In the genomic region with DNA sequence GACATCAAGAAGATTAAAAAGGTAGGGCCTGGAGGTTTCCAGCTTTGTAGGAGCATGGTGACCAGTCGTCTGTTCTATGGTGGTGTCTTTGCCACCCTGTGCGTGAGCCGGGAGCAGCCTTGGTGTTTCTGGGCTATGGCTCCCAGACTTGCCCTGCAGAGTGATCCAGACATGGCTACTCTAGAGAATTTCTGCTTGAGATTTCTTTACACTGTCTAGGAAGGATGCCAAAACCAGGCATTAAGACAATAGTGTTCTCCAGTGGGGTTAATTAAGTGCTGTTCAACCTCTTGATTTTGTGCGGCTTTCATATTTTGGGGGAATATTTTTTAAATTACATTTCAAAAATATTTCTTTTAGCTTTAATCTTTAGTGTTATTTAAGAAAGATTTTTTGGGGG, we compare ENCODE assay signal across 20 cellular contexts.
DNase-seq lines count a peak whose midpoint lies in the region; ATAC-seq and TF ChIP-seq lines count a peak whose summit lies in the region.
"Had no signal": no experiment of that assay in that cellular context is flagged by ENCODE, and none has a peak within 500 bp of the region (broad histone marks: within the 10 kb centered on the region; RNA-seq: fewer than 3 reads in every experiment).

No MANE protein-coding gene starts in this region.

- H3K4me1 ChIP-seq in A673 (ENCODE audit: insufficient read depth, low read length, poor library complexity, severe bottlenecking) (peaks cover 14% of the 10 kb centered on the region), subcutaneous abdominal adipose tissue (ENCODE audit: control insufficient read depth in 5 of 5, insufficient read depth in 5 of 5, low read length in 5 of 5) (peaks cover 0 to 6% (median 3%) of the 10 kb centered on the region in 5 donors)
- H3K4me1 ChIP-seq: A549, BE2C, BLaER1 had no signal

- no peaks in the 10 kb centered on the region for H3K27me3 ChIP-seq in A673 (replicated peaks; ENCODE audit: insufficient read depth, low read depth, low read length, poor library complexity)
- no peaks in the 10 kb centered on the region for H3K27me3 ChIP-seq in subcutaneous abdominal adipose tissue (ENCODE audit: control insufficient read depth in 5 of 5, insufficient read depth in 4 of 5, low read length in 5 of 5)
- H3K27me3 ChIP-seq: BE2C, BLaER1 had no signal

- H3K4me1 Mint-ChIP-seq in stimulated activated naive B cell treated with anti-CD40 and anti-IgM and Interleukin-4, amounts not matched to agents 10 μg/mL and 1 μg/mL and 100 μg/mL, for 72 hours: no peaks in the 10 kb centered on the region
- H3K4me1 Mint-ChIP-seq: CD14-positive monocyte had no signal

- H3K36me3 ChIP-seq in A673 (ENCODE audit: insufficient read depth, low read length, poor library complexity, severe bottlenecking): no peaks in the 10 kb centered on the region
- H3K36me3 ChIP-seq in subcutaneous abdominal adipose tissue (ENCODE audit: control insufficient read depth in 5 of 5, insufficient read depth in 5 of 5, low read length in 5 of 5): peaks cover 0 to 6% (median 3%) of the 10 kb centered on the region in 5 donors
- H3K36me3 ChIP-seq: BE2C, BLaER1 had no signal

- H3K9me3 ChIP-seq in A673 (ENCODE audit: low read depth, low read length, poor library complexity, severe bottlenecking) (no peaks in the 10 kb centered on the region), subcutaneous abdominal adipose tissue (ENCODE audit: control insufficient read depth in 5 of 5, low read length in 5 of 5) (no peaks in the 10 kb centered on the region)
- H3K9me3 ChIP-seq: A549, BE2C, BLaER1 had no signal

- H3K4me3 ChIP-seq in A673 (ENCODE audit: low read depth, low read length, poor library complexity, severe bottlenecking) (no peak overlapping the region), retinal pigment epithelial cell (ENCODE audit: low read length) (no peak overlapping the region), subcutaneous abdominal adipose tissue (ENCODE audit: low read depth in 1 of 5, low read length in 5 of 5) (no peak overlapping the region)
- H3K4me3 ChIP-seq: A549, BLaER1 had no signal

- TF ChIP-seq CTCF in A673 (conservative IDR thresholded peaks at IDR 0.05; ENCODE audit: low read depth, low read length): no peak
- no peak for TF ChIP-seq CTCF in retinal pigment epithelial cell (conservative IDR thresholded peaks at IDR 0.05; ENCODE audit: low read depth, low read length)

- no peak overlapping the region for H3K27ac ChIP-seq in A673 (ENCODE audit: low read depth, low read length, poor library complexity, severe bottlenecking)
- peak overlapping the region; percentile 39 for H3K27ac ChIP-seq in subcutaneous abdominal adipose tissue (ENCODE audit: low read depth, low read length)
- H3K27ac ChIP-seq: 22Rv1, A549, BLaER1 had no signal

- intact Hi-C loops in A673 (cut with micrococcal nuclease; ENCODE audit: unreplicated experiment): no loop called here

- no peak overlapping the region for H3K9ac ChIP-seq in subcutaneous abdominal adipose tissue (ENCODE audit: low read length in 5 of 5)
- H3K9ac ChIP-seq: BLaER1 had no signal

- BruUV-seq in A673 (replicated peaks; lab: Mats Ljungman, UMichigan): no TSS peak

- H3K27ac Mint-ChIP-seq in stimulated activated naive B cell treated with anti-CD40 and anti-IgM and Interleukin-4, amounts not matched to agents 10 μg/mL and 1 μg/mL and 100 μg/mL, for 72 hours: no peak overlapping the region
- H3K27ac Mint-ChIP-seq: CD14-positive monocyte; CD4-positive, alpha-beta memory T cell had no signal

- H3K4me3 Mint-ChIP-seq in stimulated activated naive B cell treated with anti-CD40 and anti-IgM and Interleukin-4, amounts not matched to agents 10 μg/mL and 1 μg/mL and 100 μg/mL, for 72 hours: no peak overlapping the region
- H3K4me3 Mint-ChIP-seq: CD14-positive monocyte; CD4-positive, alpha-beta memory T cell; CD4-positive, CD25-positive, alpha-beta regulatory T cell; CD8-positive, alpha-beta memory T cell had no signal

- no peaks in the 10 kb centered on the region for H3K9me3 Mint-ChIP-seq in stimulated activated naive B cell treated with anti-CD40 and anti-IgM and Interleukin-4, amounts not matched to agents 10 μg/mL and 1 μg/mL and 100 μg/mL, for 72 hours
- H3K9me3 Mint-ChIP-seq: CD4-positive, alpha-beta memory T cell; CD8-positive, alpha-beta memory T cell had no signal

- no peaks in the 10 kb centered on the region for H3K27me3 Mint-ChIP-seq in stimulated activated naive B cell treated with anti-CD40 and anti-IgM and Interleukin-4, amounts not matched to agents 10 μg/mL and 1 μg/mL and 100 μg/mL, for 72 hours
- H3K27me3 Mint-ChIP-seq: CD4-positive, alpha-beta memory T cell had no signal

- ATAC-seq in stimulated activated naive B cell treated with anti-CD40 and anti-IgM and Interleukin-4, amounts not matched to agents 10 μg/mL and 1 μg/mL and 100 μg/mL, for 72 hours (replicated peaks): no peak
- ATAC-seq: A549 had no signal

- CTCF ChIA-PET in A673 (lab: Charles Lee): no interaction called here

- POLR2A ChIA-PET in A673 (lab: Charles Lee; ENCODE audit: low non-redundant PET): no interaction called here

- H3K36me3 Mint-ChIP-seq in stimulated activated naive B cell treated with anti-CD40 and anti-IgM and Interleukin-4, amounts not matched to agents 10 μg/mL and 1 μg/mL and 100 μg/mL, for 72 hours: no peaks in the 10 kb centered on the region
- H3K36me3 Mint-ChIP-seq: CD14-positive monocyte had no signal

- DNase-seq in A673 (ENCODE audit: low spot score) (peak; percentile 7), NCI-H69 (lab: John Stamatoyannopoulos, UW) (peak; percentile 6), retinal pigment epithelial cell (ENCODE audit: low read depth) (peak; percentile 68), UCSD-AML1 (lab: John Stamatoyannopoulos, UW; ENCODE audit: unreplicated experiment) (no peak), hepatic stellate cell (ENCODE audit: low spot score) (no peak)
- no peak for DNase-seq in stimulated activated naive B cell treated with anti-CD40 and anti-IgM and Interleukin-4, amounts not matched to agents 10 μg/mL and 1 μg/mL and 100 μg/mL, for 72 hours
- DNase-seq: ACHN; BE2C; C1 segment of cervical spinal cord; CD4-positive, alpha-beta memory T cell; CD4-positive, CD25-positive, alpha-beta regulatory T cell; CD8-positive, alpha-beta memory T cell; COR-L47; DMS79 treated with DMSO at 0.1 percent for 48 hours; GF-D8 had no signal

Comparison
In these comparisons a context has a peak if more than half of its experiments do, and no peak if none do; other contexts are left out.
1. DNase-seq: peak in A673 (single experiment), NCI-H69 (single experiment) and retinal pigment epithelial cell (single experiment); none in UCSD-AML1 (single experiment), stimulated activated naive B cell treated with anti-CD40 and anti-IgM and Interleukin-4, amounts not matched to agents 10 μg/mL and 1 μg/mL and 100 μg/mL, for 72 hours (single experiment) and hepatic stellate cell (single experiment).